ENCODE assay signal across 27 cellular contexts in genomic region chr13:74835579-74835978, GRCh38.
"Had no signal": no experiment of that assay in that cellular context is flagged by ENCODE, and none has a peak within 500 bp of the region (broad histone marks: within the 10 kb centered on the region; RNA-seq: fewer than 3 reads in every experiment).

No MANE protein-coding gene starts in this region.

- H3K27me3 Mint-ChIP-seq: activated CD4-positive, alpha-beta memory T cell treated with anti-CD3 and anti-CD28 coated beads for 36 hours; activated CD4-positive, alpha-beta T cell treated with anti-CD3 and anti-CD28 coated beads for 36 hours; activated CD4-positive, alpha-beta T cell treated with anti-CD3 and anti-CD28 coated beads, Interleukin-2, amount 10 ng/mL, durations not matched to agents 24 days and 14 days; activated CD8-positive, alpha-beta memory T cell treated with anti-CD3 and anti-CD28 coated beads, Interleukin-2, amount 10 ng/mL, durations not matched to agents 7 days and 5 days; activated naive CD4-positive, alpha-beta T cell treated with anti-CD3 and anti-CD28 coated beads, Interleukin-2, amount 50 U/mL, for 24 hours; activated naive CD8-positive, alpha-beta T cell treated with anti-CD3 and anti-CD28 coated beads, Interleukin-2, amount 10 ng/mL, durations not matched to agents 7 days and 5 days; brain; dendritic cell treated with granulocyte-macrophage colony-stimulating factor and Interleukin-4, amounts not matched to agents 40 ng/mL and 50 ng/mL, for 4 days; T-helper 17 cell had no signal

- ATAC-seq: activated CD4-positive, alpha-beta T cell treated with anti-CD3 and anti-CD28 coated beads for 36 hours; activated CD8-positive, alpha-beta memory T cell treated with anti-CD3 and anti-CD28 coated beads, Interleukin-2, amount 10 ng/mL, durations not matched to agents 7 days and 5 days; activated CD8-positive, alpha-beta T cell treated with anti-CD3 and anti-CD28 coated beads, Interleukin-2, amount 10 ng/mL, durations not matched to agents 7 days and 5 days; gastroesophageal sphincter; T-helper 17 cell had no signal

- DNase-seq: activated CD4-positive, alpha-beta memory T cell treated with anti-CD3 and anti-CD28 coated beads for 36 hours; activated CD4-positive, alpha-beta T cell treated with anti-CD3 and anti-CD28 coated beads for 36 hours; activated CD4-positive, alpha-beta T cell treated with anti-CD3 and anti-CD28 coated beads, Interleukin-2, amount 10 ng/mL, durations not matched to agents 24 days and 14 days; activated CD4-positive, CD25-positive, alpha-beta regulatory T cell; activated CD4-positive, CD25-positive, alpha-beta regulatory T cell treated with anti-CD3 and anti-CD28 coated beads, Interleukin-2, amount 50 U/mL, for 72 hours; activated CD8-positive, alpha-beta memory T cell treated with anti-CD3 and anti-CD28 coated beads, Interleukin-2, amount 10 ng/mL, durations not matched to agents 7 days and 5 days; activated CD8-positive, alpha-beta memory T cell treated with anti-CD3 and anti-CD28 coated beads, Interleukin-2, amount 50 U/mL, for 4 hours; activated CD8-positive, alpha-beta T cell treated with anti-CD3 and anti-CD28 coated beads, Interleukin-2, amount 10 ng/mL, durations not matched to agents 7 days and 5 days; activated effector memory CD4-positive, alpha-beta T cell treated with anti-CD3 and anti-CD28 coated beads, Interleukin-2, amount 50 U/mL, for 16 hours; activated naive CD4-positive, alpha-beta T cell treated with anti-CD3 and anti-CD28 coated beads for 36 hours; activated naive CD8-positive, alpha-beta T cell treated with anti-CD3 and anti-CD28 coated beads, Interleukin-2, amount 10 ng/mL, durations not matched to agents 7 days and 5 days; activated T-cell treated with anti-CD3 and anti-CD28 coated beads, Interleukin-2, amount 50 U/mL, for 1 hour; activated T-cell treated with anti-CD3 and anti-CD28 coated beads, Interleukin-2, amount 50 U/mL, for 48 hours; central memory CD4-positive, alpha-beta T cell; dorsolateral prefrontal cortex; esophagus squamous epithelium; foreskin melanocyte; T-helper 1 cell; T-helper 17 cell; T1000 had no signal

- H3K4me3 Mint-ChIP-seq: activated CD4-positive, alpha-beta memory T cell treated with anti-CD3 and anti-CD28 coated beads for 36 hours; activated CD4-positive, alpha-beta T cell treated with anti-CD3 and anti-CD28 coated beads for 36 hours; activated CD4-positive, alpha-beta T cell treated with anti-CD3 and anti-CD28 coated beads, Interleukin-2, amount 10 ng/mL, durations not matched to agents 24 days and 14 days; activated CD8-positive, alpha-beta memory T cell treated with anti-CD3 and anti-CD28 coated beads, Interleukin-2, amount 10 ng/mL, durations not matched to agents 7 days and 5 days; activated CD8-positive, alpha-beta T cell treated with anti-CD3 and anti-CD28 coated beads, Interleukin-2, amount 10 ng/mL, durations not matched to agents 7 days and 5 days; activated naive CD4-positive, alpha-beta T cell treated with anti-CD3 and anti-CD28 coated beads for 36 hours; activated naive CD4-positive, alpha-beta T cell treated with anti-CD3 and anti-CD28 coated beads, Interleukin-2, amount 50 U/mL, for 24 hours; activated naive CD8-positive, alpha-beta T cell treated with anti-CD3 and anti-CD28 coated beads, Interleukin-2, amount 10 ng/mL, durations not matched to agents 7 days and 5 days; activated T-helper 1 cell treated with anti-CD3 and anti-CD28 coated beads, Interleukin-12 subunit alpha, Interleukin-12 subunit beta, Interleukin-2, Interleukin-4 antibody, amounts not matched to agents 30 ng/mL and 10 ng/mL and 1 ng/mL, durations not matched to agents 14 hours and 24 hours and 36 hours; brain; dendritic cell treated with granulocyte-macrophage colony-stimulating factor and Interleukin-4, amounts not matched to agents 40 ng/mL and 50 ng/mL, for 4 days; T-helper 17 cell; T-helper 2 cell treated with Interferon-gamma antibody and Interleukin-4, amounts not matched to agents 5 μg/mL and 100 μg/mL, for 36 hours had no signal

- H3K9me3 Mint-ChIP-seq: activated CD4-positive, alpha-beta memory T cell treated with anti-CD3 and anti-CD28 coated beads for 36 hours; activated CD4-positive, alpha-beta T cell treated with anti-CD3 and anti-CD28 coated beads, Interleukin-2, amount 10 ng/mL, durations not matched to agents 24 days and 14 days; activated naive CD4-positive, alpha-beta T cell treated with anti-CD3 and anti-CD28 coated beads for 36 hours; activated naive CD4-positive, alpha-beta T cell treated with anti-CD3 and anti-CD28 coated beads, Interleukin-2, amount 50 U/mL, for 24 hours; activated naive CD8-positive, alpha-beta T cell treated with anti-CD3 and anti-CD28 coated beads, Interleukin-2, amount 10 ng/mL, durations not matched to agents 7 days and 5 days; activated T-helper 1 cell treated with anti-CD3 and anti-CD28 coated beads, Interleukin-12 subunit alpha, Interleukin-12 subunit beta, Interleukin-2, Interleukin-4 antibody, amounts not matched to agents 30 ng/mL and 10 ng/mL and 1 ng/mL, durations not matched to agents 14 hours and 24 hours and 36 hours; activated T-helper 2 cell treated with anti-CD3 and anti-CD28 coated beads, Interferon-gamma antibody, Interleukin-2, Interleukin-4, amounts not matched to agents 10 μg/mL and 5 μg/mL and 100 μg/mL, durations not matched to agents 14 hours and 24 hours and 36 hours; brain; T-helper 2 cell treated with Interferon-gamma antibody and Interleukin-4, amounts not matched to agents 5 μg/mL and 100 μg/mL, for 36 hours had no signal

- H3K4me1 Mint-ChIP-seq: activated CD4-positive, alpha-beta T cell treated with anti-CD3 and anti-CD28 coated beads for 36 hours; activated CD4-positive, alpha-beta T cell treated with anti-CD3 and anti-CD28 coated beads, Interleukin-2, amount 10 ng/mL, durations not matched to agents 24 days and 14 days; activated CD8-positive, alpha-beta memory T cell treated with anti-CD3 and anti-CD28 coated beads, Interleukin-2, amount 10 ng/mL, durations not matched to agents 7 days and 5 days; activated naive CD4-positive, alpha-beta T cell treated with anti-CD3 and anti-CD28 coated beads, Interleukin-2, amount 50 U/mL, for 24 hours; activated naive CD8-positive, alpha-beta T cell treated with anti-CD3 and anti-CD28 coated beads, Interleukin-2, amount 10 ng/mL, durations not matched to agents 7 days and 5 days; brain; T-helper 17 cell had no signal

- H3K27ac Mint-ChIP-seq: activated CD4-positive, alpha-beta memory T cell treated with anti-CD3 and anti-CD28 coated beads for 36 hours; activated CD4-positive, alpha-beta T cell treated with anti-CD3 and anti-CD28 coated beads for 36 hours; activated CD4-positive, alpha-beta T cell treated with anti-CD3 and anti-CD28 coated beads, Interleukin-2, amount 10 ng/mL, durations not matched to agents 24 days and 14 days; activated CD8-positive, alpha-beta memory T cell treated with anti-CD3 and anti-CD28 coated beads, Interleukin-2, amount 10 ng/mL, durations not matched to agents 7 days and 5 days; activated CD8-positive, alpha-beta T cell treated with anti-CD3 and anti-CD28 coated beads, Interleukin-2, amount 10 ng/mL, durations not matched to agents 7 days and 5 days; activated naive CD4-positive, alpha-beta T cell treated with anti-CD3 and anti-CD28 coated beads for 36 hours; activated naive CD4-positive, alpha-beta T cell treated with anti-CD3 and anti-CD28 coated beads, Interleukin-2, amount 50 U/mL, for 24 hours; activated naive CD8-positive, alpha-beta T cell treated with anti-CD3 and anti-CD28 coated beads, Interleukin-2, amount 10 ng/mL, durations not matched to agents 7 days and 5 days; activated T-helper 1 cell treated with anti-CD3 and anti-CD28 coated beads, Interleukin-12 subunit alpha, Interleukin-12 subunit beta, Interleukin-2, Interleukin-4 antibody, amounts not matched to agents 30 ng/mL and 10 ng/mL and 1 ng/mL, durations not matched to agents 14 hours and 24 hours and 36 hours; activated T-helper 2 cell treated with anti-CD3 and anti-CD28 coated beads, Interferon-gamma antibody, Interleukin-2, Interleukin-4, amounts not matched to agents 10 μg/mL and 5 μg/mL and 100 μg/mL, durations not matched to agents 14 hours and 24 hours and 36 hours; brain; dendritic cell treated with granulocyte-macrophage colony-stimulating factor and Interleukin-4, amounts not matched to agents 40 ng/mL and 50 ng/mL, for 4 days; T-helper 17 cell; T-helper 2 cell treated with Interferon-gamma antibody and Interleukin-4, amounts not matched to agents 5 μg/mL and 100 μg/mL, for 36 hours had no signal

- H3K36me3 Mint-ChIP-seq: activated CD4-positive, alpha-beta memory T cell treated with anti-CD3 and anti-CD28 coated beads for 36 hours; activated CD8-positive, alpha-beta memory T cell treated with anti-CD3 and anti-CD28 coated beads, Interleukin-2, amount 10 ng/mL, durations not matched to agents 7 days and 5 days; activated naive CD4-positive, alpha-beta T cell treated with anti-CD3 and anti-CD28 coated beads, Interleukin-2, amount 50 U/mL, for 24 hours; activated naive CD8-positive, alpha-beta T cell treated with anti-CD3 and anti-CD28 coated beads, Interleukin-2, amount 10 ng/mL, durations not matched to agents 7 days and 5 days; brain had no signal
